Comparison of ENCODE assay signal across 34 cellular contexts in genomic region chr9:70917277-70917676, GRCh38.
"Had no signal": no experiment of that assay in that cellular context is flagged by ENCODE, and none has a peak within 500 bp of the region (broad histone marks: within the 10 kb centered on the region; RNA-seq: fewer than 3 reads in every experiment).

No MANE protein-coding gene starts in this region.

- H3K27me3 ChIP-seq: MG63 had no signal

- H3K4me3 ChIP-seq: MG63 had no signal

- H3K36me3 ChIP-seq: MG63 had no signal

- DNase-seq: Karpas-422, Kasumi-1, MG63, MM.1S, MV-4-11, NCI-H1048, NCI-H1092, NCI-H1092 treated with DMSO at 0.1 percent for 48 hours, NCI-H1105, NCI-H1105 treated with DMSO at 0.1 percent for 48 hours, NCI-H1417, NCI-H1417 treated with DMSO at 0.1 percent for 48 hours, NCI-H1436, NCI-H1436 treated with DMSO at 0.1 percent for 48 hours, NCI-H146, NCI-H1694, NCI-H1694 treated with DMSO at 0.1 percent for 48 hours, NCI-H187, NCI-H187 treated with DMSO at 0.1 percent for 48 hours, NCI-H1930, NCI-H2029, NCI-H2081, NCI-H2081 treated with DMSO at 0.1 percent for 48 hours, NCI-H2107, NCI-H2171, NCI-H2171 treated with DMSO at 0.1 percent for 48 hours, NCI-H2227 treated with DMSO at 0.1 percent for 48 hours, NCI-H226, NCI-H345, NCI-H446, NCI-H446 treated with DMSO at 0.1 percent for 48 hours, NCI-H510A, NCI-H510A treated with DMSO at 0.1 percent for 48 hours, NCI-H524 treated with DMSO at 0.1 percent for 48 hours had no signal

- H3K9me3 ChIP-seq: MG63 had no signal
